8 cellular contexts compared by ENCODE assay signal in the genomic region with DNA sequence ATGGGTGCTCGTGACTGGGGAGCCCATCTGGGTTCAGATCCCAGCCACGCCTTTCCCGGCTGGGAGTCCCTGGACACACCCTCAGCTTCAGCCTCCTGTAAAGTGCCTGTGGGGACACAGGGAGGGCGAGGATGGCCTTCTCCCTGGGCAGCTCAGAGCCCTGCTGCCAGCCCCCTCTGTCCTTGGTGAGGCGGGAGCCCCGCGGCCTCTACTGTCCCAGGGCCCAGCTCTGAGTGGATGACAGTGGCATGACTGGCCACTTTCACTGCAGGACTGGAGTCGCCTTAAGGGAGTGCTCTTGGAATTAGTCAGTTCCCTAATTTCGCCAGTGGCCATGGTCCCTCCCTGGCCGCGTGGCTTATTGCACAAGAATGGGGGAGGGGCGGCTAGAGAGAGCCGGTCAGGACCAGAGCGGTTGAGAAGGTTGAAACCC. TPM values are rescaled to one million over a fixed set of nuclear protein-coding genes. Genes with fewer than 3 reads are reported as not detected.
DNase-seq lines count a peak whose midpoint lies in the region; ATAC-seq and TF ChIP-seq lines count a peak whose summit lies in the region.

No MANE protein-coding gene starts in this region.

- peaks cover 9% of the 10 kb centered on the region for H4K20me1 ChIP-seq in PC-3 (ENCODE audit: low read length)

- peak; percentile 86 for DNase-seq in AG20443 (ENCODE audit: low spot score)
- DNase-seq in PC-3, result peak; percentile 90
- no peak for DNase-seq in COLO668 (lab: John Stamatoyannopoulos, UW; ENCODE audit: unreplicated experiment)
- no peak for DNase-seq in activated CD8-positive, alpha-beta T cell treated with anti-CD3 and anti-CD28 coated beads, Interleukin-2, amount 10 ng/mL, durations not matched to agents 7 days and 5 days
- DNase-seq in activated naive CD4-positive, alpha-beta T cell treated with anti-CD3 and anti-CD28 coated beads, Interleukin-2, amount 50 U/mL, for 72 hours (ENCODE audit: low spot score in 2 of 2), result no peak

- H3K4me3 ChIP-seq in PC-3 (ENCODE audit: low read length), result peak overlapping the region; percentile 97
- H3K4me3 ChIP-seq in esophagus (ENCODE audit: low read depth in 1 of 2, low read length in 2 of 2), result no peak overlapping the region
- H3K4me3 ChIP-seq in muscle layer of duodenum (ENCODE audit: low read depth in 1 of 2, low read length in 2 of 2), result peak overlapping the region; percentile 26 to 87

- H3K79me2 ChIP-seq in PC-3 (ENCODE audit: low read length), result peaks cover 88% of the 10 kb centered on the region

- peaks cover 2% of the 10 kb centered on the region for H3K36me3 Mint-ChIP-seq in activated CD8-positive, alpha-beta T cell treated with anti-CD3 and anti-CD28 coated beads, Interleukin-2, amount 10 ng/mL, durations not matched to agents 7 days and 5 days (ENCODE audit: low read depth)
- peaks cover 0 to 8% of the 10 kb centered on the region in 2 donors for H3K36me3 Mint-ChIP-seq in activated naive CD4-positive, alpha-beta T cell treated with anti-CD3 and anti-CD28 coated beads, Interleukin-2, amount 50 U/mL, for 72 hours

- no peaks in the 10 kb centered on the region for H3K9me3 Mint-ChIP-seq in activated CD8-positive, alpha-beta T cell treated with anti-CD3 and anti-CD28 coated beads, Interleukin-2, amount 10 ng/mL, durations not matched to agents 7 days and 5 days (ENCODE audit: insufficient read depth)
- no peaks in the 10 kb centered on the region for H3K9me3 Mint-ChIP-seq in activated naive CD4-positive, alpha-beta T cell treated with anti-CD3 and anti-CD28 coated beads, Interleukin-2, amount 50 U/mL, for 72 hours

- H3K9ac ChIP-seq in PC-3 (ENCODE audit: low read length), result peak overlapping the region; percentile 97

- no peaks in the 10 kb centered on the region for H3K9me2 ChIP-seq in PC-3 (replicated peaks; ENCODE audit: low read length)

- H3K9me3 ChIP-seq in PC-3 (ENCODE audit: low read length), result no peaks in the 10 kb centered on the region
- no peaks in the 10 kb centered on the region for H3K9me3 ChIP-seq in esophagus (ENCODE audit: control insufficient read depth in 2 of 2, insufficient read depth in 1 of 2, low read depth in 1 of 2, low read length in 1 of 2)
- no peaks in the 10 kb centered on the region for H3K9me3 ChIP-seq in muscle layer of duodenum (ENCODE audit: control insufficient read depth in 1 of 2, low read length in 2 of 2)

- no TSS peak for BruUV-seq in PC-3 (replicated peaks; lab: Mats Ljungman, UMichigan)

- H3K27ac ChIP-seq in PC-3 (ENCODE audit: low read length), result peak overlapping the region; percentile 84
- peak overlapping the region; percentile 25 to 85 for H3K27ac ChIP-seq in esophagus (ENCODE audit: low read depth in 2 of 2, low read length in 1 of 2)
- peak overlapping the region; percentile 96 for H3K27ac ChIP-seq in muscle layer of duodenum (ENCODE audit: low read length)

- CTCF ChIA-PET in PC-3 (lab: Charles Lee), result interaction anchor here (0.6 kb wide), 1 partner anchor 72 kb away, joined by 6 read pairs; no protein-coding TSS in a partner anchor
- CTCF ChIA-PET in activated CD8-positive, alpha-beta T cell treated with anti-CD3 and anti-CD28 coated beads, Interleukin-2, amount 10 ng/mL, durations not matched to agents 7 days and 5 days (lab: Charles Lee), result no interaction called here

- H3K4me1 Mint-ChIP-seq in activated CD8-positive, alpha-beta T cell treated with anti-CD3 and anti-CD28 coated beads, Interleukin-2, amount 10 ng/mL, durations not matched to agents 7 days and 5 days (ENCODE audit: low read depth), result peaks cover 18% of the 10 kb centered on the region

- POLR2A ChIA-PET in PC-3 (lab: Charles Lee; ENCODE audit: unreplicated experiment), result no interaction called here
- POLR2A ChIA-PET in activated CD8-positive, alpha-beta T cell treated with anti-CD3 and anti-CD28 coated beads, Interleukin-2, amount 10 ng/mL, durations not matched to agents 7 days and 5 days (lab: Charles Lee), result interaction anchor here (0.6 kb wide), 1 partner anchor 247 kb away, joined by 4 read pairs; no protein-coding TSS in a partner anchor

- WGBS in esophagus, 2 donors, result 50 to 61% methylated on average over 14 of the region's 14 CpGs

- no peak overlapping the region for H3K27ac Mint-ChIP-seq in activated CD8-positive, alpha-beta T cell treated with anti-CD3 and anti-CD28 coated beads, Interleukin-2, amount 10 ng/mL, durations not matched to agents 7 days and 5 days
- H3K27ac Mint-ChIP-seq in activated naive CD4-positive, alpha-beta T cell treated with anti-CD3 and anti-CD28 coated beads, Interleukin-2, amount 50 U/mL, for 72 hours, result no peak overlapping the region

- H3K4me1 ChIP-seq in PC-3 (ENCODE audit: insufficient read depth, low read length) (peaks cover 42% of the 10 kb centered on the region), esophagus (ENCODE audit: control insufficient read depth in 2 of 2, insufficient read depth in 2 of 2, low read length in 1 of 2) (peaks cover 28 to 52% of the 10 kb centered on the region in 2 donors), muscle layer of duodenum (ENCODE audit: control insufficient read depth in 1 of 2, insufficient read depth in 2 of 2, low read length in 2 of 2) (peaks cover 37 to 72% of the 10 kb centered on the region in 2 donors)

- H3K27me3 Mint-ChIP-seq in activated CD8-positive, alpha-beta T cell treated with anti-CD3 and anti-CD28 coated beads, Interleukin-2, amount 10 ng/mL, durations not matched to agents 7 days and 5 days (ENCODE audit: low read depth), result no peaks in the 10 kb centered on the region

- TF ChIP-seq CTCF in PC-3 (conservative IDR thresholded peaks at IDR 0.05; ENCODE audit: low read depth, low read length), result no peak

- no peaks in the 10 kb centered on the region for H3K27me3 ChIP-seq in PC-3 (ENCODE audit: low read length)
- no peaks in the 10 kb centered on the region for H3K27me3 ChIP-seq in esophagus (ENCODE audit: control insufficient read depth in 1 of 2, insufficient read depth in 2 of 2, low read length in 2 of 2)
- no peaks in the 10 kb centered on the region for H3K27me3 ChIP-seq in muscle layer of duodenum (ENCODE audit: low read depth, low read length)

- intact Hi-C loops in PC-3 (cut with micrococcal nuclease), result no loop called here

- no peaks in the 10 kb centered on the region for H3F3A ChIP-seq in PC-3 (ENCODE audit: low read length, unreplicated experiment)

- H3K36me3 ChIP-seq in PC-3 (ENCODE audit: low read depth, low read length) (peaks cover 3% of the 10 kb centered on the region; the same call in 1 of the 2 replicates), esophagus (ENCODE audit: control insufficient read depth in 2 of 2, insufficient read depth in 2 of 2, low read length in 1 of 2) (peaks cover 0 to 12% of the 10 kb centered on the region in 2 donors), muscle layer of duodenum (ENCODE audit: control insufficient read depth in 1 of 2, insufficient read depth in 2 of 2, low read length in 2 of 2) (peaks cover 8 to 19% of the 10 kb centered on the region in 2 donors)

- H2AFZ ChIP-seq in PC-3 (ENCODE audit: low read length), result peak overlapping the region; percentile 43

- peak overlapping the region; percentile 100 for H3K4me2 ChIP-seq in PC-3 (ENCODE audit: low read length)

- peak; percentile 19 for ATAC-seq in PC-3
- no peak for ATAC-seq in GM19467 (IDR thresholded peaks at IDR 0.05; ENCODE audit: unreplicated experiment)
- no peak for ATAC-seq in activated CD8-positive, alpha-beta T cell treated with anti-CD3 and anti-CD28 coated beads, Interleukin-2, amount 10 ng/mL, durations not matched to agents 7 days and 5 days
- no peak for ATAC-seq in activated naive CD4-positive, alpha-beta T cell treated with anti-CD3 and anti-CD28 coated beads, Interleukin-2, amount 50 U/mL, for 72 hours

- H3K4me3 Mint-ChIP-seq in activated CD8-positive, alpha-beta T cell treated with anti-CD3 and anti-CD28 coated beads, Interleukin-2, amount 10 ng/mL, durations not matched to agents 7 days and 5 days, result no peak overlapping the region

RNA-seq across cellular contexts. Expression of a gene that starts 4.6 kb away (rescaled TPM):
- total RNA-seq in PC-3 (2014; rRNA removed), result 52.5 and 55.0 TPM in 2 replicates
- polyA plus RNA-seq in esophagus, result 10 to 100 TPM; 59.4 to 60.1 TPM
- total RNA-seq in activated CD8-positive, alpha-beta T cell treated with anti-CD3 and anti-CD28 coated beads, Interleukin-2, amount 10 ng/mL, durations not matched to agents 7 days and 5 days, result 10 to 100 TPM; 35.0 to 35.5 TPM
- total RNA-seq in activated naive CD4-positive, alpha-beta T cell treated with anti-CD3 and anti-CD28 coated beads, Interleukin-2, amount 50 U/mL, for 72 hours, result 10 to 100 TPM; 50.0 to 66.4 TPM

RNA-seq across cellular contexts. Expression of a gene that starts 34.1 kb away (rescaled TPM):
- total RNA-seq in PC-3 (2014; rRNA removed), result 9.4 and 11.5 TPM in 2 replicates
- 10 to 100 TPM in 1 of 2 donors, 1 to 10 TPM in 1; 8.4 to 17.1 TPM for polyA plus RNA-seq in esophagus
- 10 to 100 TPM; 49.3 to 55.9 TPM for total RNA-seq in activated CD8-positive, alpha-beta T cell treated with anti-CD3 and anti-CD28 coated beads, Interleukin-2, amount 10 ng/mL, durations not matched to agents 7 days and 5 days
- total RNA-seq in activated naive CD4-positive, alpha-beta T cell treated with anti-CD3 and anti-CD28 coated beads, Interleukin-2, amount 50 U/mL, for 72 hours, result 10 to 100 TPM; 37.9 to 62.0 TPM

Comparison
In these comparisons a context has a peak if more than half of its experiments do, and no peak if none do; other contexts are left out.
1. DNase-seq: peak in AG20443 (single experiment) and PC-3 (single experiment); none in COLO668 (single experiment), activated CD8-positive, alpha-beta T cell treated with anti-CD3 and anti-CD28 coated beads, Interleukin-2, amount 10 ng/mL, durations not matched to agents 7 days and 5 days (single experiment) and activated naive CD4-positive, alpha-beta T cell treated with anti-CD3 and anti-CD28 coated beads, Interleukin-2, amount 50 U/mL, for 72 hours (0 of 2).
2. H3K4me3 ChIP-seq: peak in PC-3 (single experiment) and muscle layer of duodenum (2 of 2); none in esophagus (0 of 2).
3. Peak in every context shown above with its lines, with median percentiles within 50 percentile points of each other: H3K27ac ChIP-seq.